Comparison of ENCODE assay signal across 1 cellular context in the genomic region with DNA sequence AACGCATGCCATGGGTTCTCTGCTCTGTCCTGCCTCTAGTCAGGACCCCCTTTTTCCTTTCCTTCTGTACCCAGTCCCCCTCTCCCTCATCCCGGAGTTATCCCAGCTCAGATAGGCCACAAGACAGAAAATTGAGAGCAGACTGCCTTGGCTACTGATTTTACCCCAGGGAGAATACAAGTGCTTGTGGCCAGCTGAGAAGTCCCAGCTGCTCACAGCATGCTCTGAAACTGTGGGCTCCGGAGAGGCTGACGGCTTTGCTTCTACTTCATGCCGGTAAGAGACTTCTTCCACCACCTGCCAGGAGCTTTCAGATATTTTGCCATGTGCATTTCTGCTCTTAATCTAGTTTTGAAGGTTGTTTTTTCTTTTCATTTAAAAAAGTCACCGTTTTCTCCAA.
TF ChIP-seq lines count a peak whose summit lies in the region.

No MANE protein-coding gene starts in this region.

TF ChIP-seq in GM12878, 131 proteins besides CTCF, POLR2A, EP300 and RAD21:
- no peak for TF ChIP-seq E2F8 (IDR thresholded peaks at IDR 0.05; ENCODE audit: low read depth, partially characterized antibody)
- no peak for TF ChIP-seq SRF (IDR thresholded peaks at IDR 0.05; ENCODE audit: low read depth in 2 of 2, low read length in 2 of 2)
- TF ChIP-seq CBX5 (IDR thresholded peaks at IDR 0.05; ENCODE audit: low read depth): no peak
- no peak for TF ChIP-seq ZZZ3 (IDR thresholded peaks at IDR 0.05; ENCODE audit: control insufficient read depth, insufficient read length, low read depth)
- TF ChIP-seq RB1 (IDR thresholded peaks at IDR 0.05; ENCODE audit: borderline replicate concordance): no peak
- TF ChIP-seq CHD2 (IDR thresholded peaks at IDR 0.05; ENCODE audit: borderline replicate concordance, low read depth, low read length): no peak
- no peak for TF ChIP-seq SUZ12 (IDR thresholded peaks at IDR 0.05; ENCODE audit: unreplicated experiment)
- TF ChIP-seq POLR2AphosphoS2 (IDR thresholded peaks at IDR 0.05; ENCODE audit: low read depth, low read length): no peak
- TF ChIP-seq ETV6 (conservative IDR thresholded peaks at IDR 0.05 in 1 of 2, IDR thresholded peaks at IDR 0.05 in 1 of 2; ENCODE audit: borderline replicate concordance in 1 of 2, low read depth in 1 of 2): no peak
- TF ChIP-seq, protein P1, sequence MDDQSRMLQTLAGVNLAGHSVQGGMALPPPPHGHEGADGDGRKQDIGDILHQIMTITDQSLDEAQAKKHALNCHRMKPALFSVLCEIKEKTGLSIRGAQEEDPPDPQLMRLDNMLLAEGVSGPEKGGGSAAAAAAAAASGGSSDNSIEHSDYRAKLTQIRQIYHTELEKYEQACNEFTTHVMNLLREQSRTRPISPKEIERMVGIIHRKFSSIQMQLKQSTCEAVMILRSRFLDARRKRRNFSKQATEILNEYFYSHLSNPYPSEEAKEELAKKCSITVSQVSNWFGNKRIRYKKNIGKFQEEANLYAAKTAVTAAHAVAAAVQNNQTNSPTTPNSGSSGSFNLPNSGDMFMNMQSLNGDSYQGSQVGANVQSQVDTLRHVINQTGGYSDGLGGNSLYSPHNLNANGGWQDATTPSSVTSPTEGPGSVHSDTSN (IDR thresholded peaks at IDR 0.05; ENCODE audit: insufficient replicate concordance, low read depth, low read length): no peak
- no peak for TF ChIP-seq NR2C1 (IDR thresholded peaks at IDR 0.05)
- TF ChIP-seq CREM (IDR thresholded peaks at IDR 0.05; ENCODE audit: low read depth): no peak
- TF ChIP-seq RELA (IDR thresholded peaks at IDR 0.05; ENCODE audit: borderline replicate concordance, partially characterized antibody): no peak
- no peak for TF ChIP-seq ZNF207 (IDR thresholded peaks at IDR 0.05; ENCODE audit: borderline replicate concordance)
- TF ChIP-seq MTA2 (IDR thresholded peaks at IDR 0.05; ENCODE audit: low read depth): no peak
- TF ChIP-seq STAT1 (conservative IDR thresholded peaks at IDR 0.05): no peak
- TF ChIP-seq RFX5 (IDR thresholded peaks at IDR 0.05; ENCODE audit: low read depth, low read length): no peak
- TF ChIP-seq, protein P2, sequence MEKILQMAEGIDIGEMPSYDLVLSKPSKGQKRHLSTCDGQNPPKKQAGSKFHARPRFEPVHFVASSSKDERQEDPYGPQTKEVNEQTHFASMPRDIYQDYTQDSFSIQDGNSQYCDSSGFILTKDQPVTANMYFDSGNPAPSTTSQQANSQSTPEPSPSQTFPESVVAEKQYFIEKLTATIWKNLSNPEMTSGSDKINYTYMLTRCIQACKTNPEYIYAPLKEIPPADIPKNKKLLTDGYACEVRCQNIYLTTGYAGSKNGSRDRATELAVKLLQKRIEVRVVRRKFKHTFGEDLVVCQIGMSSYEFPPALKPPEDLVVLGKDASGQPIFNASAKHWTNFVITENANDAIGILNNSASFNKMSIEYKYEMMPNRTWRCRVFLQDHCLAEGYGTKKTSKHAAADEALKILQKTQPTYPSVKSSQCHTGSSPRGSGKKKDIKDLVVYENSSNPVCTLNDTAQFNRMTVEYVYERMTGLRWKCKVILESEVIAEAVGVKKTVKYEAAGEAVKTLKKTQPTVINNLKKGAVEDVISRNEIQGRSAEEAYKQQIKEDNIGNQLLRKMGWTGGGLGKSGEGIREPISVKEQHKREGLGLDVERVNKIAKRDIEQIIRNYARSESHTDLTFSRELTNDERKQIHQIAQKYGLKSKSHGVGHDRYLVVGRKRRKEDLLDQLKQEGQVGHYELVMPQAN (conservative IDR thresholded peaks at IDR 0.05): no peak
